13 cellular contexts compared by ENCODE assay signal in the genomic region with DNA sequence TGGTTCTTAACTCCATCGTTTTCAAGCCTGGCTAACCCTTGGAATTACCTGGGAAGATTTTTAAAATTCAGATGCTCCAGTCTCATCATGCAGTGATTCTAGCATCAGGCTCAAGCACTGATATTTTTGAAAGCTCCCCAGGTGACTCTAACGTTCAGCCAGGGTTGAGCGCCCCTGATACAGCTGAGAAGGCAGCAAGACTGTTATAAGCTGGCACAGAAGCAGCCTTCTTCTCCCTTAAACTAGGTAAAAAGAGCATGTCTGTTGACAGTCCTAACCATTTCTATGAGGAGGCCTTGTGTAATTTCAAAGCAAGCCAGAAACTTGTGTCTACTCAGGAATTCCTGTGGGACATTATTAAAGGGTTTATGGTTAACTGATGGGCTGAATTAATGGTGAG.
DNase-seq lines count a peak whose midpoint lies in the region; ATAC-seq and TF ChIP-seq lines count a peak whose summit lies in the region.
"Had no signal": no experiment of that assay in that cellular context is flagged by ENCODE, and none has a peak within 500 bp of the region (broad histone marks: within the 10 kb centered on the region; RNA-seq: fewer than 3 reads in every experiment).

No MANE protein-coding gene starts in this region.

- H3K79me2 ChIP-seq in PC-3 (ENCODE audit: low read length) = no peaks in the 10 kb centered on the region

- TF ChIP-seq POLR2A in thyroid gland (IDR thresholded peaks at IDR 0.05) = no peak

- DNase-seq in Caki2 (ENCODE audit: low read depth) = peak; percentile 8
- peak; percentile 11 for DNase-seq in NAMALWA (ENCODE audit: low spot score)
- peak; percentile 65 for DNase-seq in kidney tubule cell (ENCODE audit: low spot score)
- peak; percentile 42 to 63 for DNase-seq in thyroid gland
- DNase-seq in RKO (ENCODE audit: low spot score) = no peak
- no peak for DNase-seq in mucosa of descending colon
- DNase-seq in PC-3 = no peak
- DNase-seq: BE2C; CD4-positive, alpha-beta memory T cell; DMS53 had no signal

- no peaks in the 10 kb centered on the region for H3K36me3 ChIP-seq in thyroid gland
- no peaks in the 10 kb centered on the region for H3K36me3 ChIP-seq in mucosa of descending colon (ENCODE audit: low read depth)
- H3K36me3 ChIP-seq in PC-3 (ENCODE audit: low read depth, low read length) = no peaks in the 10 kb centered on the region
- H3K36me3 ChIP-seq: BE2C, HAP-1 had no signal

- peak overlapping the region in 2 of 3 donors; percentile 30 to 43 for H3K27ac ChIP-seq in thyroid gland
- H3K27ac ChIP-seq in PC-3 (ENCODE audit: low read length) = no peak overlapping the region
- H3K27ac ChIP-seq: C4-2B had no signal

- TF ChIP-seq CTCF in thyroid gland (IDR thresholded peaks at IDR 0.05) = no peak
- no peak for TF ChIP-seq CTCF in mucosa of descending colon (IDR thresholded peaks at IDR 0.05)
- no peak for TF ChIP-seq CTCF in PC-3 (conservative IDR thresholded peaks at IDR 0.05; ENCODE audit: low read depth, low read length)

- WGBS in thyroid gland, 2 donors = 47 to 51% methylated on average over 3 of the region's 3 CpGs

- H3K9me3 ChIP-seq in thyroid gland (no peaks in the 10 kb centered on the region), mucosa of descending colon (no peaks in the 10 kb centered on the region), PC-3 (ENCODE audit: low read length) (no peaks in the 10 kb centered on the region)
- H3K9me3 ChIP-seq: BE2C, HAP-1 had no signal

- H2AFZ ChIP-seq in PC-3 (ENCODE audit: low read length) = no peak overlapping the region

- ATAC-seq in mucosa of descending colon (no peak), PC-3 (no peak)
- ATAC-seq: HepG2 had no signal

- no peak overlapping the region for H3K4me3 ChIP-seq in thyroid gland (replicated peaks in 1 of 3)
- H3K4me3 ChIP-seq in mucosa of descending colon = no peak overlapping the region
- no peak overlapping the region for H3K4me3 ChIP-seq in PC-3 (ENCODE audit: low read length)
- H3K4me3 ChIP-seq: HAP-1 had no signal

- POLR2A ChIA-PET in PC-3 (lab: Charles Lee; ENCODE audit: unreplicated experiment) = no interaction called here

- CTCF ChIA-PET in PC-3 (lab: Charles Lee) = no interaction called here

- H3K9me2 ChIP-seq in PC-3 (replicated peaks; ENCODE audit: low read length) = no peaks in the 10 kb centered on the region

- H3F3A ChIP-seq in PC-3 (ENCODE audit: low read length, unreplicated experiment) = no peaks in the 10 kb centered on the region

- H3K27me3 ChIP-seq in thyroid gland (no peaks in the 10 kb centered on the region), PC-3 (ENCODE audit: low read length) (no peaks in the 10 kb centered on the region)
- H3K27me3 ChIP-seq: BE2C had no signal

- no peak overlapping the region for H3K9ac ChIP-seq in PC-3 (ENCODE audit: low read length)

- no TSS peak for BruUV-seq in PC-3 (replicated peaks; lab: Mats Ljungman, UMichigan)

- no peak overlapping the region for H3K4me2 ChIP-seq in PC-3 (ENCODE audit: low read length)

- H4K20me1 ChIP-seq in PC-3 (ENCODE audit: low read length) = no peaks in the 10 kb centered on the region

- intact Hi-C loops in thyroid gland (cut with DNase I) (no loop called here), mucosa of descending colon (cut with DNase I, micrococcal nuclease) (no loop called here), PC-3 (cut with micrococcal nuclease) (no loop called here)

- in situ Hi-C loops in Caki2 (cut with HindIII; ENCODE audit: low pct_unique_long_range_greater_than_20kb, low sequenced_read_pairs) = no loop called here

- H3K4me1 ChIP-seq in thyroid gland = peaks cover 17 to 28% of the 10 kb centered on the region in 2 donors
- no peaks in the 10 kb centered on the region for H3K4me1 ChIP-seq in mucosa of descending colon (ENCODE audit: low read depth)
- peaks cover 25% of the 10 kb centered on the region for H3K4me1 ChIP-seq in PC-3 (ENCODE audit: insufficient read depth, low read length)
- H3K4me1 ChIP-seq: BE2C, HAP-1 had no signal

Comparison
In these comparisons a context has a peak if more than half of its experiments do, and no peak if none do; other contexts are left out.
1. DNase-seq: peak in Caki2 (single experiment), NAMALWA (single experiment), kidney tubule cell (single experiment) and thyroid gland (2 of 2); none in RKO (single experiment), mucosa of descending colon (0 of 3) and PC-3 (single experiment).